Comparison of ENCODE assay signal across 13 cellular contexts in the genomic region with DNA sequence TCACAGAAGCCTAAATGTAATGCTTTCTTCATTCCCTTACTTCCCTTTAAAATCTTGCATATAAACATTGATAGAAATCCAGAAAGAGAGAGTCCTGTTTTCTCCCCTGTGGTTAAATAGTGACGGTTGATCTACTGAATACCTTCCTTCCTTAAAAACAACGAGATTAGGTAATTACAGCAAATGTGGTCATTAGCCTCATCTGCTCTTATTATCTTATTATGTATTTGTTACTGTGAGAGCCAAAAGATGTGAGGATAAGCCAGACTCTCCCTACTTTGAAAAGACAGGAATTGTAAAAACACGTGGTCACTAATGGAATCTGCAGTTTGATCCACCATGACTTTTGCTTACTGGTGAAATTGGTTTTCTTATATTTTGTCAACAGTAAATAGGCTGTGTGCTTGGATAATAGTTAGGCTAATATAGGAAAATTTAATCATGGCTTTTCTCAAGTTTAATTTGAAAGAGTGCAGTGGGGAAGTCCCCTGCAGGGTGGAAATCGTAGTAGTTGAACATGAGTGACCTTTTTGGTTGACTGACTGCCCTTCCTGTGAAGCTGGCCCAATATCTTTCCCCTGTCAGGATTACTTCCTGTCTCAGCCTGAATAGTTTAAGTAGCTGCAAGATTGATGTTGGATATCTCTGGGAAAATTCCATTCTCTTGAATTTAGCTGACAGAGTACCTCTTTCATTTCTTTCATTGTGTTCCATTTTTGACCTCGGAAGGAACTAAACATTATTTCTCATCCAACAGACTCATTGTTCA.
DNase-seq lines count a peak whose midpoint lies in the region; ATAC-seq and TF ChIP-seq lines count a peak whose summit lies in the region.
"Had no signal": no experiment of that assay in that cellular context is flagged by ENCODE, and none has a peak within 500 bp of the region (broad histone marks: within the 10 kb centered on the region; RNA-seq: fewer than 3 reads in every experiment).

No MANE protein-coding gene starts in this region.

- TF ChIP-seq CTCF in type B pancreatic cell (conservative IDR thresholded peaks at IDR 0.05) = no peak

- peaks cover 8% of the 10 kb centered on the region for H3K36me3 Mint-ChIP-seq in activated naive CD4-positive, alpha-beta T cell treated with anti-CD3 and anti-CD28 coated beads, Interleukin-2, amount 50 U/mL, for 24 hours
- H3K36me3 Mint-ChIP-seq in immature natural killer cell = peaks cover 0 to 3% (median 0%) of the 10 kb centered on the region in 3 donors
- peaks cover 27% of the 10 kb centered on the region for H3K36me3 Mint-ChIP-seq in stimulated activated naive CD8-positive, alpha-beta T cell treated with anti-CD3 and anti-CD28 coated beads, Interleukin-15, Interleukin-2, amounts not matched to agents 100 ng/mL and 50 ng/mL, for 24 hours (ENCODE audit: low read depth)
- no peaks in the 10 kb centered on the region for H3K36me3 Mint-ChIP-seq in type B pancreatic cell

- H3K27ac Mint-ChIP-seq in activated naive CD4-positive, alpha-beta T cell treated with anti-CD3 and anti-CD28 coated beads, Interleukin-2, amount 50 U/mL, for 24 hours = peak overlapping the region; percentile 69
- H3K27ac Mint-ChIP-seq in immature natural killer cell (peak overlapping the region; percentile 10 to 83 (median 73)), type B pancreatic cell (no peak overlapping the region)
- peak overlapping the region; percentile 84 for H3K27ac Mint-ChIP-seq in stimulated activated naive CD8-positive, alpha-beta T cell treated with anti-CD3 and anti-CD28 coated beads, Interleukin-15, Interleukin-2, amounts not matched to agents 100 ng/mL and 50 ng/mL, for 24 hours

- H3K4me1 Mint-ChIP-seq in activated naive CD4-positive, alpha-beta T cell treated with anti-CD3 and anti-CD28 coated beads, Interleukin-2, amount 50 U/mL, for 24 hours = peaks cover 87% of the 10 kb centered on the region
- H3K4me1 Mint-ChIP-seq in immature natural killer cell = peaks cover 75 to 89% of the 10 kb centered on the region in 2 donors
- peaks cover 90% of the 10 kb centered on the region for H3K4me1 Mint-ChIP-seq in stimulated activated naive CD8-positive, alpha-beta T cell treated with anti-CD3 and anti-CD28 coated beads, Interleukin-15, Interleukin-2, amounts not matched to agents 100 ng/mL and 50 ng/mL, for 24 hours (ENCODE audit: low read depth)
- peaks cover 63% of the 10 kb centered on the region for H3K4me1 Mint-ChIP-seq in type B pancreatic cell (ENCODE audit: unreplicated experiment)

- H3K27me3 Mint-ChIP-seq in activated naive CD4-positive, alpha-beta T cell treated with anti-CD3 and anti-CD28 coated beads, Interleukin-2, amount 50 U/mL, for 24 hours = no peaks in the 10 kb centered on the region
- H3K27me3 Mint-ChIP-seq in immature natural killer cell (ENCODE audit: low read depth in 3 of 3) (peaks cover 0 to 9% (median 9%) of the 10 kb centered on the region in 3 donors), type B pancreatic cell (no peaks in the 10 kb centered on the region)
- no peaks in the 10 kb centered on the region for H3K27me3 Mint-ChIP-seq in stimulated activated naive CD8-positive, alpha-beta T cell treated with anti-CD3 and anti-CD28 coated beads, Interleukin-15, Interleukin-2, amounts not matched to agents 100 ng/mL and 50 ng/mL, for 24 hours

- H3K9me3 Mint-ChIP-seq in activated naive CD4-positive, alpha-beta T cell treated with anti-CD3 and anti-CD28 coated beads, Interleukin-2, amount 50 U/mL, for 24 hours = no peaks in the 10 kb centered on the region
- H3K9me3 Mint-ChIP-seq in immature natural killer cell (no peaks in the 10 kb centered on the region), type B pancreatic cell (no peaks in the 10 kb centered on the region)
- no peaks in the 10 kb centered on the region for H3K9me3 Mint-ChIP-seq in stimulated activated naive CD8-positive, alpha-beta T cell treated with anti-CD3 and anti-CD28 coated beads, Interleukin-15, Interleukin-2, amounts not matched to agents 100 ng/mL and 50 ng/mL, for 24 hours

- peak overlapping the region; percentile 49 for H3K4me3 Mint-ChIP-seq in activated naive CD4-positive, alpha-beta T cell treated with anti-CD3 and anti-CD28 coated beads, Interleukin-2, amount 50 U/mL, for 24 hours
- H3K4me3 Mint-ChIP-seq in immature natural killer cell = peak overlapping the region; percentile 7 to 52 (median 11)
- peak overlapping the region; percentile 37 for H3K4me3 Mint-ChIP-seq in stimulated activated naive CD8-positive, alpha-beta T cell treated with anti-CD3 and anti-CD28 coated beads, Interleukin-15, Interleukin-2, amounts not matched to agents 100 ng/mL and 50 ng/mL, for 24 hours
- no peak overlapping the region for H3K4me3 Mint-ChIP-seq in type B pancreatic cell

- ATAC-seq in GM18511 (IDR thresholded peaks at IDR 0.05; ENCODE audit: unreplicated experiment) = no peak

- DNase-seq in activated naive CD4-positive, alpha-beta T cell treated with Interleukin-2 at 50 U/mL for 16 hours = no peak
- peak; percentile 64 for DNase-seq in RPMI7951 (ENCODE audit: low read depth)
- DNase-seq in immature natural killer cell = no peak
- no peak for DNase-seq in type B pancreatic cell (ENCODE audit: extremely low spot score, unreplicated experiment)
- DNase-seq in central memory CD4-positive, alpha-beta T cell = no peak
- DNase-seq: activated CD8-positive, alpha-beta memory T cell treated with anti-CD3 and anti-CD28 coated beads, Interleukin-2, amount 50 U/mL, for 4 hours; dorsolateral prefrontal cortex; NCI-H2081; nucleus accumbens; SIG-M5 had no signal
